ENCODE assay signal across 27 cellular contexts in genomic region chr3:32083901-32084300, GRCh38.
"Had no signal": no experiment of that assay in that cellular context is flagged by ENCODE, and none has a peak within 500 bp of the region (broad histone marks: within the 10 kb centered on the region; RNA-seq: fewer than 3 reads in every experiment).

No MANE protein-coding gene starts in this region.

- H3K9me3 ChIP-seq: esophagus squamous epithelium, heart left ventricle had no signal

- H3K27ac Mint-ChIP-seq: activated CD4-positive, alpha-beta T cell treated with anti-CD3 and anti-CD28 coated beads for 36 hours; activated CD4-positive, alpha-beta T cell treated with anti-CD3 and anti-CD28 coated beads, Interleukin-2, amount 10 ng/mL, durations not matched to agents 24 days and 14 days; activated CD8-positive, alpha-beta T cell treated with anti-CD3 and anti-CD28 coated beads for 36 hours; activated naive CD8-positive, alpha-beta T cell; activated T-helper 17 cell treated with anti-CD3 and anti-CD28 coated beads, Interleukin-2, amount 50 U/mL, for 72 hours; dendritic cell treated with granulocyte-macrophage colony-stimulating factor and Interleukin-4, amounts not matched to agents 40 ng/mL and 50 ng/mL, for 4 days; effector memory CD8-positive, alpha-beta T cell; T-helper 17 cell; T-helper 2 cell treated with Interferon-gamma antibody and Interleukin-4, amounts not matched to agents 5 μg/mL and 100 μg/mL, for 36 hours had no signal

- ATAC-seq: activated CD4-positive, alpha-beta T cell treated with anti-CD3 and anti-CD28 coated beads for 36 hours; activated CD8-positive, alpha-beta T cell treated with anti-CD3 and anti-CD28 coated beads for 36 hours; activated T-cell treated with anti-CD3 and anti-CD28 coated beads, Interleukin-2, amount 50 U/mL, for 4 hours; activated T-helper 17 cell treated with anti-CD3 and anti-CD28 coated beads, Interleukin-2, amount 50 U/mL, for 72 hours; effector memory CD8-positive, alpha-beta T cell; heart left ventricle; T-helper 17 cell had no signal

- H3K27ac ChIP-seq: brain microvascular endothelial cell, dorsolateral prefrontal cortex had no signal

- H3K36me3 ChIP-seq: brain microvascular endothelial cell, esophagus squamous epithelium, heart left ventricle had no signal

- H3K4me1 Mint-ChIP-seq: activated CD4-positive, alpha-beta T cell treated with anti-CD3 and anti-CD28 coated beads for 36 hours; activated CD4-positive, alpha-beta T cell treated with anti-CD3 and anti-CD28 coated beads, Interleukin-2, amount 10 ng/mL, durations not matched to agents 24 days and 14 days; activated T-helper 17 cell treated with anti-CD3 and anti-CD28 coated beads, Interleukin-2, amount 50 U/mL, for 72 hours; central memory CD8-positive, alpha-beta T cell; T-helper 17 cell had no signal

- H3K4me3 Mint-ChIP-seq: activated CD4-positive, alpha-beta T cell treated with anti-CD3 and anti-CD28 coated beads for 36 hours; activated CD4-positive, alpha-beta T cell treated with anti-CD3 and anti-CD28 coated beads, Interleukin-2, amount 10 ng/mL, durations not matched to agents 24 days and 14 days; activated CD8-positive, alpha-beta T cell treated with anti-CD3 and anti-CD28 coated beads for 36 hours; activated naive CD8-positive, alpha-beta T cell; activated T-cell treated with anti-CD3 and anti-CD28 coated beads, Interleukin-2, amount 50 U/mL, for 4 hours; activated T-helper 17 cell treated with anti-CD3 and anti-CD28 coated beads, Interleukin-2, amount 50 U/mL, for 72 hours; central memory CD8-positive, alpha-beta T cell; dendritic cell treated with granulocyte-macrophage colony-stimulating factor and Interleukin-4, amounts not matched to agents 40 ng/mL and 50 ng/mL, for 4 days; effector memory CD8-positive, alpha-beta T cell; T-helper 17 cell; T-helper 2 cell treated with Interferon-gamma antibody and Interleukin-4, amounts not matched to agents 5 μg/mL and 100 μg/mL, for 36 hours had no signal

- H3K4me3 ChIP-seq: coronary artery, dorsolateral prefrontal cortex, esophagus squamous epithelium, heart left ventricle had no signal

- DNase-seq: activated CD4-positive, alpha-beta T cell treated with anti-CD3 and anti-CD28 coated beads for 36 hours; activated CD4-positive, alpha-beta T cell treated with anti-CD3 and anti-CD28 coated beads, Interleukin-2, amount 10 ng/mL, durations not matched to agents 24 days and 14 days; activated CD4-positive, CD25-positive, alpha-beta regulatory T cell; activated CD4-positive, CD25-positive, alpha-beta regulatory T cell treated with anti-CD3 and anti-CD28 coated beads, Interleukin-2, amount 50 U/mL, for 72 hours; activated CD8-positive, alpha-beta memory T cell treated with anti-CD3 and anti-CD28 coated beads for 24 hours; activated CD8-positive, alpha-beta T cell treated with anti-CD3 and anti-CD28 coated beads for 36 hours; activated effector memory CD4-positive, alpha-beta T cell treated with Interleukin-2 at 50 U/mL for 16 hours; activated gamma-delta T cell treated with Interleukin-2 at 50 U/mL for 16 hours; activated naive CD4-positive, alpha-beta T cell treated with anti-CD3 and anti-CD28 coated beads, Interleukin-2, amount 50 U/mL, for 16 hours; activated naive CD4-positive, alpha-beta T cell treated with Interleukin-2 at 50 U/mL for 16 hours; activated T-cell treated with anti-CD3 and anti-CD28 coated beads, Interleukin-2, amount 50 U/mL, for 4 hours; brain microvascular endothelial cell; dorsolateral prefrontal cortex; effector memory CD8-positive, alpha-beta T cell; erythroblast; esophagus squamous epithelium; glutamatergic neuron; heart left ventricle; T-helper 1 cell; T-helper 17 cell; T1000 had no signal

- H3K9me3 Mint-ChIP-seq: activated CD8-positive, alpha-beta T cell treated with anti-CD3 and anti-CD28 coated beads for 36 hours; central memory CD8-positive, alpha-beta T cell had no signal

- H3K27me3 ChIP-seq: brain microvascular endothelial cell, dorsolateral prefrontal cortex, esophagus squamous epithelium, heart left ventricle had no signal
